1 cellular context compared by ENCODE assay signal in the genomic region with DNA sequence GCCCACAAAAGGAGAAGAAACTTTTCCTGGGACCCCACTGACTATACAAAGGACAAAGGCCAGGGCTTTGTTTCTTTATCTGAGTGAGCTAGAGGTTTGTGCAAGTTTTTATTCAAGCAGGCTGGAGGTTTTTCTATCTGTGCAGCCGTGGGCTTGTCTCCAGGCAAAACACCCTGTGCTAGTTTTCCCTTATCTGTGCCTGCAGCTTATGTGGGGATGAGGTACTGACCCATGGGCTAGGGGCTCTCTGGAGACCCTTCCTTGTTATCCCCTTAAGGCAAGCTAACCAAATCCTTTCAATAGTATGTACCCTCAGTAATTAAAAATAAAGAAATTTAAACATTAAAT.
TF ChIP-seq lines count a peak whose summit lies in the region.

No MANE protein-coding gene starts in this region.

TF ChIP-seq in GM23338, 12 proteins besides CTCF, POLR2A, EP300 and RAD21 (continued from another document):
- TF ChIP-seq, protein P1, sequence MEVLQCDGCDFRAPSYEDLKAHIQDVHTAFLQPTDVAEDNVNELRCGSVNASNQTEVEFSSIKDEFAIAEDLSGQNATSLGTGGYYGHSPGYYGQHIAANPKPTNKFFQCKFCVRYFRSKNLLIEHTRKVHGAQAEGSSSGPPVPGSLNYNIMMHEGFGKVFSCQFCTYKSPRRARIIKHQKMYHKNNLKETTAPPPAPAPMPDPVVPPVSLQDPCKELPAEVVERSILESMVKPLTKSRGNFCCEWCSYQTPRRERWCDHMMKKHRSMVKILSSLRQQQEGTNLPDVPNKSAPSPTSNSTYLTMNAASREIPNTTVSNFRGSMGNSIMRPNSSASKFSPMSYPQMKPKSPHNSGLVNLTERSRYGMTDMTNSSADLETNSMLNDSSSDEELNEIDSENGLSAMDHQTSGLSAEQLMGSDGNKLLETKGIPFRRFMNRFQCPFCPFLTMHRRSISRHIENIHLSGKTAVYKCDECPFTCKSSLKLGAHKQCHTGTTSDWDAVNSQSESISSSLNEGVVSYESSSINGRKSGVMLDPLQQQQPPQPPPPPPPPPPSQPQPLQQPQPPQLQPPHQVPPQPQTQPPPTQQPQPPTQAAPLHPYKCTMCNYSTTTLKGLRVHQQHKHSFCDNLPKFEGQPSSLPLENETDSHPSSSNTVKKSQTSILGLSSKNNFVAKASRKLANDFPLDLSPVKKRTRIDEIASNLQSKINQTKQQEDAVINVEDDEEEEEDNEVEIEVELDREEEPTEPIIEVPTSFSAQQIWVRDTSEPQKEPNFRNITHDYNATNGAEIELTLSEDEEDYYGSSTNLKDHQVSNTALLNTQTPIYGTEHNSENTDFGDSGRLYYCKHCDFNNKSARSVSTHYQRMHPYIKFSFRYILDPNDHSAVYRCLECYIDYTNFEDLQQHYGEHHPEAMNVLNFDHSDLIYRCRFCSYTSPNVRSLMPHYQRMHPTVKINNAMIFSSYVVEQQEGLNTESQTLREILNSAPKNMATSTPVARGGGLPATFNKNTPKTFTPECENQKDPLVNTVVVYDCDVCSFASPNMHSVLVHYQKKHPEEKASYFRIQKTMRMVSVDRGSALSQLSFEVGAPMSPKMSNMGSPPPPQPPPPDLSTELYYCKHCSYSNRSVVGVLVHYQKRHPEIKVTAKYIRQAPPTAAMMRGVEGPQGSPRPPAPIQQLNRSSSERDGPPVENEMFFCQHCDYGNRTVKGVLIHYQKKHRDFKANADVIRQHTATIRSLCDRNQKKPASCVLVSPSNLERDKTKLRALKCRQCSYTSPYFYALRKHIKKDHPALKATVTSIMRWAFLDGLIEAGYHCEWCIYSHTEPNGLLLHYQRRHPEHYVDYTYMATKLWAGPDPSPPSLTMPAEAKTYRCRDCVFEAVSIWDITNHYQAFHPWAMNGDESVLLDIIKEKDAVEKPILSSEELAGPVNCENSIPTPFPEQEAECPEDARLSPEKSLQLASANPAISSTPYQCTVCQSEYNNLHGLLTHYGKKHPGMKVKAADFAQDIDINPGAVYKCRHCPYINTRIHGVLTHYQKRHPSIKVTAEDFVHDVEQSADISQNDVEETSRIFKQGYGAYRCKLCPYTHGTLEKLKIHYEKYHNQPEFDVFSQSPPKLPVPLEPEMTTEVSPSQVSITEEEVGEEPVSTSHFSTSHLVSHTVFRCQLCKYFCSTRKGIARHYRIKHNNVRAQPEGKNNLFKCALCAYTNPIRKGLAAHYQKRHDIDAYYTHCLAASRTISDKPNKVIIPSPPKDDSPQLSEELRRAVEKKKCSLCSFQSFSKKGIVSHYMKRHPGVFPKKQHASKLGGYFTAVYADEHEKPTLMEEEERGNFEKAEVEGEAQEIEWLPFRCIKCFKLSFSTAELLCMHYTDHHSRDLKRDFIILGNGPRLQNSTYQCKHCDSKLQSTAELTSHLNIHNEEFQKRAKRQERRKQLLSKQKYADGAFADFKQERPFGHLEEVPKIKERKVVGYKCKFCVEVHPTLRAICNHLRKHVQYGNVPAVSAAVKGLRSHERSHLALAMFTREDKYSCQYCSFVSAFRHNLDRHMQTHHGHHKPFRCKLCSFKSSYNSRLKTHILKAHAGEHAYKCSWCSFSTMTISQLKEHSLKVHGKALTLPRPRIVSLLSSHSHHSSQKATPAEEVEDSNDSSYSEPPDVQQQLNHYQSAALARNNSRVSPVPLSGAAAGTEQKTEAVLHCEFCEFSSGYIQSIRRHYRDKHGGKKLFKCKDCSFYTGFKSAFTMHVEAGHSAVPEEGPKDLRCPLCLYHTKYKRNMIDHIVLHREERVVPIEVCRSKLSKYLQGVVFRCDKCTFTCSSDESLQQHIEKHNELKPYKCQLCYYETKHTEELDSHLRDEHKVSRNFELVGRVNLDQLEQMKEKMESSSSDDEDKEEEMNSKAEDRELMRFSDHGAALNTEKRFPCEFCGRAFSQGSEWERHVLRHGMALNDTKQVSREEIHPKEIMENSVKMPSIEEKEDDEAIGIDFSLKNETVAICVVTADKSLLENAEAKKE (CRISPR knock-in tag; IDR thresholded peaks at IDR 0.05), result no peak
- TF ChIP-seq CREB1 (CRISPR knock-in tag; IDR thresholded peaks at IDR 0.05; ENCODE audit: low read depth), result no peak
- no peak for TF ChIP-seq STAT1 (IDR thresholded peaks at IDR 0.05; ENCODE audit: unreplicated experiment)
- TF ChIP-seq EZH2phosphoT487 (IDR thresholded peaks at IDR 0.05; ENCODE audit: unreplicated experiment), result no peak
- TF ChIP-seq, protein P2, sequence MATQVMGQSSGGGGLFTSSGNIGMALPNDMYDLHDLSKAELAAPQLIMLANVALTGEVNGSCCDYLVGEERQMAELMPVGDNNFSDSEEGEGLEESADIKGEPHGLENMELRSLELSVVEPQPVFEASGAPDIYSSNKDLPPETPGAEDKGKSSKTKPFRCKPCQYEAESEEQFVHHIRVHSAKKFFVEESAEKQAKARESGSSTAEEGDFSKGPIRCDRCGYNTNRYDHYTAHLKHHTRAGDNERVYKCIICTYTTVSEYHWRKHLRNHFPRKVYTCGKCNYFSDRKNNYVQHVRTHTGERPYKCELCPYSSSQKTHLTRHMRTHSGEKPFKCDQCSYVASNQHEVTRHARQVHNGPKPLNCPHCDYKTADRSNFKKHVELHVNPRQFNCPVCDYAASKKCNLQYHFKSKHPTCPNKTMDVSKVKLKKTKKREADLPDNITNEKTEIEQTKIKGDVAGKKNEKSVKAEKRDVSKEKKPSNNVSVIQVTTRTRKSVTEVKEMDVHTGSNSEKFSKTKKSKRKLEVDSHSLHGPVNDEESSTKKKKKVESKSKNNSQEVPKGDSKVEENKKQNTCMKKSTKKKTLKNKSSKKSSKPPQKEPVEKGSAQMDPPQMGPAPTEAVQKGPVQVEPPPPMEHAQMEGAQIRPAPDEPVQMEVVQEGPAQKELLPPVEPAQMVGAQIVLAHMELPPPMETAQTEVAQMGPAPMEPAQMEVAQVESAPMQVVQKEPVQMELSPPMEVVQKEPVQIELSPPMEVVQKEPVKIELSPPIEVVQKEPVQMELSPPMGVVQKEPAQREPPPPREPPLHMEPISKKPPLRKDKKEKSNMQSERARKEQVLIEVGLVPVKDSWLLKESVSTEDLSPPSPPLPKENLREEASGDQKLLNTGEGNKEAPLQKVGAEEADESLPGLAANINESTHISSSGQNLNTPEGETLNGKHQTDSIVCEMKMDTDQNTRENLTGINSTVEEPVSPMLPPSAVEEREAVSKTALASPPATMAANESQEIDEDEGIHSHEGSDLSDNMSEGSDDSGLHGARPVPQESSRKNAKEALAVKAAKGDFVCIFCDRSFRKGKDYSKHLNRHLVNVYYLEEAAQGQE (IDR thresholded peaks at IDR 0.05; ENCODE audit: unreplicated experiment), result no peak
- no peak for TF ChIP-seq NANOG (IDR thresholded peaks at IDR 0.05; ENCODE audit: borderline replicate concordance)
- TF ChIP-seq ZNF331 (CRISPR knock-in tag; IDR thresholded peaks at IDR 0.05; ENCODE audit: low read depth), result no peak
TF ChIP-seq in GM23338: peak in this region for 0.
